Comparison of ENCODE assay signal across 9 cellular contexts in genomic region chr4:99763635-99764101, GRCh38. TPM values are rescaled to one million over a fixed set of nuclear protein-coding genes. Genes with fewer than 3 reads are reported as not detected.
DNase-seq lines count a peak whose midpoint lies in the region; ATAC-seq, FAIRE-seq and TF ChIP-seq lines count a peak whose summit lies in the region.
"Had no signal": no experiment of that assay in that cellular context is flagged by ENCODE, and none has a peak within 500 bp of the region (broad histone marks: within the 10 kb centered on the region; RNA-seq: fewer than 3 reads in every experiment).

No MANE protein-coding gene starts in this region.

- H3K4me1 Mint-ChIP-seq in astrocyte (ENCODE audit: low read depth, unreplicated experiment) = peaks cover 10% of the 10 kb centered on the region

- H3K4me3 ChIP-seq in astrocyte (ENCODE audit: insufficient read depth, low read depth, low read length) (no peak overlapping the region), coronary artery (no peak overlapping the region)

- H2AFZ ChIP-seq in astrocyte (ENCODE audit: low read depth, low read length) = no peak overlapping the region

- H3K9ac ChIP-seq in astrocyte (ENCODE audit: low read length) = no peak overlapping the region

- no peak overlapping the region for H3K4me2 ChIP-seq in astrocyte (ENCODE audit: low read length)

- no peaks in the 10 kb centered on the region for H3K27me3 Mint-ChIP-seq in astrocyte (ENCODE audit: low read depth, unreplicated experiment)

- TF ChIP-seq CTCF in astrocyte (IDR thresholded peaks at IDR 0.05; ENCODE audit: insufficient read depth, low read depth, low read length) (no peak), coronary artery (IDR thresholded peaks at IDR 0.05) (no peak)

- H3K36me3 ChIP-seq in astrocyte (ENCODE audit: insufficient read depth, low read length) = no peaks in the 10 kb centered on the region

- no peaks in the 10 kb centered on the region for H3K27me3 ChIP-seq in astrocyte (ENCODE audit: insufficient read depth, low read length)

- no peak overlapping the region for H3K27ac ChIP-seq in astrocyte (ENCODE audit: low read depth, low read length)
- H3K27ac ChIP-seq in coronary artery = no peak overlapping the region

- H3K36me3 Mint-ChIP-seq in astrocyte (ENCODE audit: low read depth, unreplicated experiment) = no peaks in the 10 kb centered on the region

- H3K27ac Mint-ChIP-seq in astrocyte (ENCODE audit: unreplicated experiment) = peak overlapping the region; percentile 88

- peak; percentile 93 for FAIRE-seq in astrocyte (lab: Jason Lieb, UNC)

- H4K20me1 ChIP-seq in astrocyte (ENCODE audit: insufficient read depth, low read length) = no peaks in the 10 kb centered on the region

- H3K4me1 ChIP-seq in astrocyte (ENCODE audit: insufficient read depth, low read length) = peaks cover 5% of the 10 kb centered on the region

- ATAC-seq in HG03442 (IDR thresholded peaks at IDR 0.05; ENCODE audit: unreplicated experiment) = peak; percentile 79
- no peak for ATAC-seq in HG03460 (IDR thresholded peaks at IDR 0.05; ENCODE audit: unreplicated experiment)

- H3K4me3 Mint-ChIP-seq in astrocyte (ENCODE audit: unreplicated experiment) = no peak overlapping the region

- H3K79me2 ChIP-seq in astrocyte (ENCODE audit: insufficient read depth, low read length) = no peaks in the 10 kb centered on the region

- no peaks in the 10 kb centered on the region for H3K9me3 ChIP-seq in astrocyte (ENCODE audit: insufficient read depth, low read depth, low read length)

- peak; percentile 89 for DNase-seq in EH (ENCODE audit: low read depth)
- DNase-seq in astrocyte (ENCODE audit: low read depth) = peak; percentile 92
- DNase-seq in mucosa of gallbladder (ENCODE audit: low spot score) = peak; percentile 40
- no peak for DNase-seq in coronary artery (ENCODE audit: low spot score)
- DNase-seq in GDM1 (lab: John Stamatoyannopoulos, UW) = no peak
- DNase-seq in GF-D8 (lab: John Stamatoyannopoulos, UW) = no peak
- DNase-seq: NCI-H2081 had no signal

- H3K9me3 Mint-ChIP-seq in astrocyte (ENCODE audit: unreplicated experiment) = peaks cover under 1% of the 10 kb centered on the region

RNA-seq across cellular contexts. Expression of gene DAPP1, which starts 53.0 kb away (rescaled TPM):
- total RNA-seq in astrocyte (0.41 and 0.59 TPM in 2 replicates), mucosa of gallbladder (23.3 TPM)

Comparison
In these comparisons a context has a peak if more than half of its experiments do, and no peak if none do; other contexts are left out.
1. DNase-seq: peak in EH (single experiment), astrocyte (single experiment) and mucosa of gallbladder (single experiment); none in coronary artery (single experiment), GDM1 (single experiment) and GF-D8 (single experiment).
2. RNA of gene DAPP1, which starts 53.0 kb away (total RNA-seq): 23.3 TPM in mucosa of gallbladder (single experiment); 0.41 to 0.59 TPM in astrocyte; every median in the first group is over 10 times any median in the second.